In genomic region chr12:121798807-121799174, GRCh38 we compare ENCODE assay signal across 1 cellular context.
TF ChIP-seq lines count a peak whose summit lies in the region.

No MANE protein-coding gene starts in this region.

TF ChIP-seq in endothelial cell of umbilical vein, 7 proteins besides CTCF, POLR2A, EP300 and RAD21:
- no peak for TF ChIP-seq MAX (IDR thresholded peaks at IDR 0.05; ENCODE audit: insufficient read depth, insufficient read length)
- TF ChIP-seq FOS (IDR thresholded peaks at IDR 0.05; ENCODE audit: borderline replicate concordance, insufficient read depth, low read length), result no peak
